In genomic region chr12:8045952-8046944, GRCh38 we compare ENCODE assay signal across 1 cellular context.
TF ChIP-seq lines count a peak whose summit lies in the region.

No MANE protein-coding gene starts in this region.

TF ChIP-seq in HepG2, 621 proteins besides CTCF, POLR2A, EP300 and RAD21 (continued from another document):
- TF ChIP-seq SMC3 (IDR thresholded peaks at IDR 0.05; ENCODE audit: low read length) (peak; percentile 66; the same call in 1 of the 2 replicates), PHF21A (CRISPR knock-in tag; IDR thresholded peaks at IDR 0.05) (no peak), PREB (CRISPR knock-in tag; IDR thresholded peaks at IDR 0.05) (0 out of 2 replicates have a peak, but pooled peaks have one; percentile 10), CBX2 (IDR thresholded peaks at IDR 0.05; ENCODE audit: low read depth, low read length) (no peak), CBX2 (CRISPR knock-in tag; IDR thresholded peaks at IDR 0.05; ENCODE audit: low read depth) (no peak), ZNF292 (CRISPR knock-in tag; IDR thresholded peaks at IDR 0.05; ENCODE audit: borderline replicate concordance, low read depth) (no peak), ZNF766 (CRISPR knock-in tag; IDR thresholded peaks at IDR 0.05; ENCODE audit: borderline replicate concordance) (no peak), STAG1 (CRISPR knock-in tag; IDR thresholded peaks at IDR 0.05) (peak; percentile 41)
